In the genomic region with DNA sequence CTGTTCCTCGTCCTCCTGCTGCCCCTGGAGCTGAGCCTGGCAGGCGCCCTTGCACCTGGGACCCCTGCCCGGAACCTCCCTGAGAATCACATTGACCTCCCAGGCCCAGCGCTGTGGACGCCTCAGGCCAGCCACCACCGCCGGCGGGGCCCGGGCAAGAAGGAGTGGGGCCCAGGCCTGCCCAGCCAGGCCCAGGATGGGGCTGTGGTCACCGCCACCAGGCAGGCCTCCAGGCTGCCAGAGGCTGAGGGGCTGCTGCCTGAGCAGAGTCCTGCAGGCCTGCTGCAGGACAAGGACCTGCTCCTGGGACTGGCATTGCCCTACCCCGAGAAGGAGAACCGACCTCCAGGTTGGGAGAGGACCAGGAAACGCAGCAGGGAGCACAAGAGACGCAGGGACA, we compare ENCODE assay signal across 32 cellular contexts. TPM values are rescaled to one million over a fixed set of nuclear protein-coding genes. Genes with fewer than 3 reads are reported as not detected.
"Had no signal": no experiment of that assay in that cellular context is flagged by ENCODE, and none has a peak within 500 bp of the region (broad histone marks: within the 10 kb centered on the region; RNA-seq: fewer than 3 reads in every experiment).

No MANE protein-coding gene starts in this region.

- H3K9me3 Mint-ChIP-seq: dendritic cell treated with granulocyte-macrophage colony-stimulating factor and Interleukin-4, amounts not matched to agents 40 ng/mL and 50 ng/mL, for 4 days; endodermal cell; mesothelial cell of epicardium; naive B cell; nephron; neural progenitor cell; stimulated activated naive CD8-positive, alpha-beta T cell treated with anti-CD3 and anti-CD28 coated beads, Interleukin-15, amount 100 ng/mL, for 72 hours had no signal

- H3K4me1 ChIP-seq: foreskin keratinocyte, left lung, prostate gland, transverse colon, upper lobe of right lung had no signal

- H3K36me3 Mint-ChIP-seq: mesothelial cell of epicardium, naive B cell had no signal

- H3K4me3 Mint-ChIP-seq: dendritic cell treated with granulocyte-macrophage colony-stimulating factor and Interleukin-4, amounts not matched to agents 40 ng/mL and 50 ng/mL, for 4 days; endodermal cell; mesothelial cell of epicardium; nephron; stimulated activated naive CD8-positive, alpha-beta T cell treated with anti-CD3 and anti-CD28 coated beads, Interleukin-15, amount 100 ng/mL, for 72 hours had no signal

- ATAC-seq: esophagus mucosa; foreskin keratinocyte; gastroesophageal sphincter; heart left ventricle; left cardiac atrium; left lung; mucosa of descending colon; sciatic nerve; stimulated activated naive CD8-positive, alpha-beta T cell treated with anti-CD3 and anti-CD28 coated beads, Interleukin-15, amount 100 ng/mL, for 72 hours; upper lobe of right lung had no signal

- H3K36me3 ChIP-seq: gastroesophageal sphincter, heart left ventricle, left lung, neural progenitor cell, prostate gland, right atrium auricular region, suprapubic skin, transverse colon, upper lobe of right lung, vagina had no signal

- H3K27me3 ChIP-seq: hepatocyte, neural progenitor cell, right atrium auricular region, vagina had no signal

- H3K9me3 ChIP-seq: gastroesophageal sphincter, heart left ventricle, left lung, mucosa of descending colon, prostate gland, right atrium auricular region, suprapubic skin, transverse colon, upper lobe of right lung, vagina had no signal

- DNase-seq: effector CD8-positive, alpha-beta T cell; endodermal cell; foreskin keratinocyte; heart left ventricle; left cardiac atrium; left lung; mesenchymal stem cell; mucosa of descending colon; naive B cell; nucleus accumbens; stimulated activated CD4-positive, alpha-beta T cell treated with anti-CD3 and anti-CD28 coated beads, Interleukin-12 subunit alpha, Interleukin-12 subunit beta, amount 100 ng/mL, for 4 hours; stimulated activated CD4-positive, alpha-beta T cell treated with anti-CD3 and anti-CD28 coated beads, Interleukin-1b, Interleukin-23, amount 100 ng/mL, for 48 hours; stimulated activated CD4-positive, alpha-beta T cell treated with anti-CD3 and anti-CD28 coated beads, Interleukin-4, amount 100 ng/mL, for 1 hour; stimulated activated CD8-positive, alpha-beta memory T cell treated with anti-CD3 and anti-CD28 coated beads, Interleukin-4, amount 100 ng/mL, for 48 hours; stimulated activated naive CD4-positive, alpha-beta T cell; stimulated activated naive CD8-positive, alpha-beta T cell treated with anti-CD3 and anti-CD28 coated beads, Interleukin-15, amount 100 ng/mL, for 72 hours; transverse colon; upper lobe of right lung had no signal

- H3K79me2 ChIP-seq: hepatocyte had no signal

- H3K9ac ChIP-seq: neural progenitor cell had no signal

- H3K27ac Mint-ChIP-seq: dendritic cell treated with granulocyte-macrophage colony-stimulating factor and Interleukin-4, amounts not matched to agents 40 ng/mL and 50 ng/mL, for 4 days; mesothelial cell of epicardium; naive B cell; stimulated activated naive CD8-positive, alpha-beta T cell treated with anti-CD3 and anti-CD28 coated beads, Interleukin-15, amount 100 ng/mL, for 72 hours had no signal

- H2AFZ ChIP-seq: hepatocyte, neural progenitor cell had no signal

- H3K4me3 ChIP-seq: gastroesophageal sphincter, heart left ventricle, hepatocyte, left lung, mucosa of descending colon, neural progenitor cell, prostate gland, right atrium auricular region, smooth muscle cell, suprapubic skin, transverse colon, upper lobe of right lung, vagina had no signal

- H3K4me2 ChIP-seq: hepatocyte, neural progenitor cell, smooth muscle cell had no signal

- H3K27ac ChIP-seq: epithelial cell of prostate, foreskin keratinocyte, gastroesophageal sphincter, heart left ventricle, hepatocyte, left lung, neural progenitor cell, prostate gland, right atrium auricular region, suprapubic skin, transverse colon, upper lobe of right lung, vagina had no signal

RNA-seq across cellular contexts. Expression of a gene that starts 14.8 kb away (rescaled TPM):
- total RNA-seq: foreskin keratinocyte, right atrium auricular region, sciatic nerve, vagina had no signal
- polyA plus RNA-seq: foreskin keratinocyte, hepatocyte had no signal
